3 cellular contexts compared by ENCODE assay signal in genomic region chr12:14696-15095, GRCh38. TPM values are rescaled to one million over a fixed set of nuclear protein-coding genes. Genes with fewer than 3 reads are reported as not detected.
"Had no signal": no experiment of that assay in that cellular context is flagged by ENCODE, and none has a peak within 500 bp of the region (broad histone marks: within the 10 kb centered on the region; RNA-seq: fewer than 3 reads in every experiment).

No MANE protein-coding gene starts in this region.

RNA-seq across cellular contexts. Expression of gene IQSEC3, which starts 51.9 kb away (rescaled TPM):
- total RNA-seq: GM23248, H4, HFFc6 had no signal
- polyA plus RNA-seq: GM23248 had no signal
